In genomic region chr17:45336390-45337182, GRCh38 we compare ENCODE assay signal across 26 cellular contexts. TPM values are rescaled to one million over a fixed set of nuclear protein-coding genes. Genes with fewer than 3 reads are reported as not detected.
A peak's percentile ranks its signal among the peaks of the same experiment; 100 is the strongest.
DNase-seq lines count a peak whose midpoint lies in the region; ATAC-seq and TF ChIP-seq lines count a peak whose summit lies in the region.
"Had no signal": no experiment of that assay in that cellular context is flagged by ENCODE, and none has a peak within 500 bp of the region (broad histone marks: within the 10 kb centered on the region; RNA-seq: fewer than 3 reads in every experiment).

No MANE protein-coding gene starts in this region.

- intact Hi-C loops in heart right ventricle (cut with DNase I) (no loop called here), posterior vena cava (cut with DNase I) (no loop called here)

- 85 to 86% methylated on average over 9 of the region's 9 CpGs for WGBS in heart right ventricle, 2 donors

- H3K27me3 ChIP-seq in right atrium auricular region (no peaks in the 10 kb centered on the region), heart right ventricle (no peaks in the 10 kb centered on the region)
- H3K27me3 ChIP-seq: ascending aorta, cardiac muscle cell, colonic mucosa, left lung, Peyer's patch had no signal

- H3K36me3 ChIP-seq in right atrium auricular region = no peaks in the 10 kb centered on the region
- H3K36me3 ChIP-seq in heart right ventricle = no peaks in the 10 kb centered on the region
- H3K36me3 ChIP-seq: ascending aorta, cardiac muscle cell, colonic mucosa, left lung, Peyer's patch had no signal

- no peak for ATAC-seq in heart right ventricle
- no peak for ATAC-seq in GM18519 (IDR thresholded peaks at IDR 0.05; ENCODE audit: low FRiP score, unreplicated experiment)
- ATAC-seq: effector memory CD8-positive, alpha-beta T cell; GM23338; left lung; stimulated activated naive B cell treated with anti-CD40 and anti-IgM and Interleukin-4, amounts not matched to agents 10 μg/mL and 1 μg/mL and 100 μg/mL, for 72 hours; T-helper 17 cell had no signal

- H3K9me3 ChIP-seq in right atrium auricular region = no peaks in the 10 kb centered on the region
- H3K9me3 ChIP-seq in heart right ventricle = no peaks in the 10 kb centered on the region
- H3K9me3 ChIP-seq: ascending aorta, colonic mucosa, left lung, Peyer's patch had no signal

- H3K4me1 ChIP-seq in right atrium auricular region (peaks cover 0 to 33% of the 10 kb centered on the region in 2 donors), heart right ventricle (peaks cover 15 to 47% (median 32%) of the 10 kb centered on the region in 9 donors)
- H3K4me1 ChIP-seq: colonic mucosa had no signal

- H3K4me3 ChIP-seq in right atrium auricular region = no peak overlapping the region
- no peak overlapping the region for H3K4me3 ChIP-seq in heart right ventricle
- H3K4me3 ChIP-seq: ascending aorta, cardiac muscle cell, colonic mucosa, GM23338, left lung, Peyer's patch had no signal

- H3K27ac ChIP-seq in right atrium auricular region (no peak overlapping the region), heart right ventricle (no peak overlapping the region)
- H3K27ac ChIP-seq: ascending aorta, cardiac muscle cell, colonic mucosa, Peyer's patch had no signal

- DNase-seq in right atrium auricular region (ENCODE audit: low spot score) = peak; percentile 43
- DNase-seq in heart right ventricle = no peak
- DNase-seq in ecto neural progenitor cell (ENCODE audit: low spot score) = peak; percentile 33
- DNase-seq in posterior vena cava (ENCODE audit: low spot score) = peak; percentile 42
- no peak for DNase-seq in NCI-H446 treated with DMSO at 0.1 percent for 48 hours (lab: John Stamatoyannopoulos, UW)
- no peak for DNase-seq in NCI-H526 (lab: John Stamatoyannopoulos, UW)
- DNase-seq: activated CD4-positive, alpha-beta memory T cell treated with anti-CD3 and anti-CD28 coated beads, Interleukin-2, amount 10 ng/mL, durations not matched to agents 7 days and 5 days; activated naive CD8-positive, alpha-beta T cell treated with anti-CD3 and anti-CD28 coated beads, Interleukin-2, amount 10 ng/mL, durations not matched to agents 7 days and 5 days; activated T-cell treated with anti-CD3 and anti-CD28 coated beads for 4 hours; CD8-positive, alpha-beta memory T cell; colonic mucosa; DMS 273 treated with DMSO at 0.1 percent for 48 hours; effector memory CD8-positive, alpha-beta T cell; EL; left lung; NCI-H1092 treated with DMSO at 0.1 percent for 48 hours; NCI-H1694 treated with DMSO at 0.1 percent for 48 hours; NCI-H524 treated with DMSO at 0.1 percent for 48 hours; SHP77; stimulated activated naive B cell treated with anti-CD40 and anti-IgM and Interleukin-4, amounts not matched to agents 10 μg/mL and 1 μg/mL and 100 μg/mL, for 72 hours; T-helper 17 cell had no signal

- no peak for TF ChIP-seq CTCF in right atrium auricular region (IDR thresholded peaks at IDR 0.05)
- TF ChIP-seq CTCF in heart right ventricle (IDR thresholded peaks at IDR 0.05) = no peak

RNA-seq across cellular contexts. Expression of gene MAP3K14, which starts 19.8 kb away (rescaled TPM):
- total RNA-seq in right atrium auricular region (10 to 100 TPM in 1 of 2 donors, 1 to 10 TPM in 1; 8.2 to 10.6 TPM), heart right ventricle (10 to 100 TPM in 9 of 10 donors, 1 to 10 TPM in 1; 6.7 to 24.1 (median 12.6) TPM), posterior vena cava (1 to 10 TPM; 9.1 to 9.7 TPM)
- polyA plus RNA-seq in heart right ventricle = 10 to 100 TPM in 1 of 2 donors, 1 to 10 TPM in 1; 7.9 to 15.9 TPM

Comparison
In these comparisons a context has a peak if more than half of its experiments do, and no peak if none do; other contexts are left out.
1. DNase-seq: peak in right atrium auricular region (single experiment), ecto neural progenitor cell (single experiment) and posterior vena cava (single experiment); none in heart right ventricle (0 of 2), NCI-H446 treated with DMSO at 0.1 percent for 48 hours (single experiment) and NCI-H526 (0 of 2).